24 cellular contexts compared by ENCODE assay signal in the genomic region with DNA sequence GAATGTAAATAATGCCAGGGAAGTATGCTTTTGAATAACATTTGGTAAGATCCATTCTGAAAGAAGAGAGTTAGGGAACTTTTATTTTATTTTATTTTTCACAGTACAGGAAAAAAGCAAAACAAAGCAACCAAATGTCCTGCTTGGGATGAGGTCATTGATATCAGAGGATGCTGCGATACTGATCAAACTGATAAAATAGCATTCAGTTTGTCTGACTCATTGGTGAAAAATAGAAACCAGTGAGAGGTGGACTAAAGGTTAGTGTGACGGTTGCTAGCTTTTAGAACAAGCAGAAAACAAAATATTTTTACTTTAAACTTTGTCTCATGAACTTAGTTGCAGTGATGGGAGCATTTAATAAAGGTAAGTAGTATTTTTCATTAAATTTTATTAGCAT. TPM values are rescaled to one million over a fixed set of nuclear protein-coding genes. Genes with fewer than 3 reads are reported as not detected.
DNase-seq lines count a peak whose midpoint lies in the region; ATAC-seq and TF ChIP-seq lines count a peak whose summit lies in the region.
"Had no signal": no experiment of that assay in that cellular context is flagged by ENCODE, and none has a peak within 500 bp of the region (broad histone marks: within the 10 kb centered on the region; RNA-seq: fewer than 3 reads in every experiment).

No MANE protein-coding gene starts in this region.

- CTCF ChIA-PET in PC-9 (lab: Charles Lee), result no interaction called here

- H3K27me3 ChIP-seq in ACC112 (ENCODE audit: insufficient read depth, low read length) (no peaks in the 10 kb centered on the region), PC-9 (ENCODE audit: insufficient read depth, low read depth) (no peaks in the 10 kb centered on the region)
- H3K27me3 ChIP-seq: neutrophil, uterus had no signal

- intact Hi-C loops in PC-9 (cut with micrococcal nuclease; ENCODE audit: unreplicated experiment), result loop anchor here (1.0 kb wide), 3 partner anchors 33 to 180 kb away; no protein-coding TSS in a partner anchor

- H3K27ac ChIP-seq in ACC112 (ENCODE audit: low read depth, low read length), result peak overlapping the region; percentile 65
- H3K27ac ChIP-seq in PC-9, result peak overlapping the region; percentile 98
- peak overlapping the region; percentile 52 for H3K27ac ChIP-seq in mesodermal cell (ENCODE audit: low read depth, low read length, severe bottlenecking)
- H3K27ac ChIP-seq: C4-2B, KMS-11, neutrophil, uterus had no signal

- POLR2A ChIA-PET in PC-9 (lab: Charles Lee; ENCODE audit: unreplicated experiment), result interaction anchor here (0.6 to 0.7 kb wide), 3 partner anchors 17 to 268 kb away, joined by 3 to 7 read pairs (median 6); no protein-coding TSS in a partner anchor

- no peak overlapping the region for H3K4me3 ChIP-seq in ACC112 (ENCODE audit: low read depth, low read length)
- peak overlapping the region; percentile 48; the same call in 1 of the 2 replicates for H3K4me3 ChIP-seq in PC-9
- no peak overlapping the region for H3K4me3 ChIP-seq in mesodermal cell (ENCODE audit: extremely low read depth, insufficient read depth, low read length, poor library complexity, severe bottlenecking)
- H3K4me3 ChIP-seq: uterus had no signal

- no TSS peak for BruUV-seq in PC-9 (replicated peaks; lab: Mats Ljungman, UMichigan)

- peaks cover 57% of the 10 kb centered on the region; the same call in 1 of the 2 replicates for H3F3A ChIP-seq in PC-9 (ENCODE audit: insufficient read depth, low read depth)

- 100% methylated on average over 1 of the region's 2 CpGs; no CpG with 5 or more reads in 1 of the 2 experiments for WGBS in mesodermal cell (ENCODE audit: insufficient coverage in 2 of 2), 2 experiments

- H3K36me3 ChIP-seq in ACC112 (ENCODE audit: insufficient read depth, low read length) (peaks cover 7% of the 10 kb centered on the region; the same call in 1 of the 2 replicates), PC-9 (ENCODE audit: low read depth) (peaks cover 19% of the 10 kb centered on the region), mesodermal cell (ENCODE audit: control insufficient read depth, insufficient read depth, low read length) (no peaks in the 10 kb centered on the region)
- H3K36me3 ChIP-seq: neutrophil, uterus had no signal

- H2AFZ ChIP-seq in ACC112 (ENCODE audit: low read length, unreplicated experiment), result no peak overlapping the region
- no peak overlapping the region for H2AFZ ChIP-seq in PC-9

- DNase-seq in PC-9 (peak in 1 of 2 experiments; percentile 92), dermis microvascular lymphatic vessel endothelial cell (ENCODE audit: low read depth in 2 of 2) (peak; percentile 88 to 93), midbrain (lab: John Stamatoyannopoulos, UW) (no peak)
- no peak for DNase-seq in activated effector memory CD4-positive, alpha-beta T cell treated with Interleukin-2 at 50 U/mL for 16 hours
- DNase-seq in activated CD4-positive, alpha-beta T cell treated with anti-CD3 and anti-CD28 coated beads for 4 hours, result no peak
- DNase-seq: activated CD4-positive, alpha-beta memory T cell treated with anti-CD3 and anti-CD28 coated beads for 36 hours; activated T-cell treated with anti-CD3 and anti-CD28 coated beads for 4 hours; amygdala; central memory CD4-positive, alpha-beta T cell; GDM1; head of caudate nucleus; left ventricle myocardium superior; MV-4-11; NCI-H187 treated with DMSO at 0.1 percent for 48 hours; NCI-H226; retina; T-helper 2 cell; uterus had no signal

- H4K20me1 ChIP-seq in PC-9 (ENCODE audit: insufficient read depth), result no peaks in the 10 kb centered on the region

- no peak for ATAC-seq in GM18502 (IDR thresholded peaks at IDR 0.05; ENCODE audit: poor library complexity, unreplicated experiment)
- ATAC-seq: left ventricle myocardium superior had no signal

- no peaks in the 10 kb centered on the region for H3K9me2 ChIP-seq in PC-9 (ENCODE audit: insufficient read depth)

- H3K79me2 ChIP-seq in ACC112 (ENCODE audit: control insufficient read depth, insufficient read depth, low read length, unreplicated experiment) (peaks cover 42% of the 10 kb centered on the region), PC-9 (ENCODE audit: low read depth) (peaks cover 73% of the 10 kb centered on the region)

- peaks cover 27% of the 10 kb centered on the region for H3K4me1 ChIP-seq in ACC112 (ENCODE audit: control insufficient read depth, insufficient read depth, low read length, unreplicated experiment)
- H3K4me1 ChIP-seq in PC-9 (replicated peaks; ENCODE audit: insufficient read depth), result peaks cover 65% of the 10 kb centered on the region
- H3K4me1 ChIP-seq in mesodermal cell (ENCODE audit: control insufficient read depth, insufficient read depth, low read length, poor library complexity, severe bottlenecking), result peaks cover 6% of the 10 kb centered on the region
- H3K4me1 ChIP-seq: uterus had no signal

- no peak for TF ChIP-seq CTCF in PC-9 (conservative IDR thresholded peaks at IDR 0.05)

- peak overlapping the region; percentile 76 for H3K4me2 ChIP-seq in PC-9
- H3K4me2 ChIP-seq: KMS-11 had no signal

- no peaks in the 10 kb centered on the region for H3K9me3 ChIP-seq in PC-9 (ENCODE audit: insufficient read depth, low read depth)
- H3K9me3 ChIP-seq in mesodermal cell (ENCODE audit: control insufficient read depth, low read length), result peaks cover 8% of the 10 kb centered on the region
- H3K9me3 ChIP-seq: neutrophil, uterus had no signal

RNA-seq across cellular contexts. Expression of a gene that starts 37.2 kb away (rescaled TPM):
- total RNA-seq in PC-9 (2021) (52.5 and 62.8 TPM in 2 replicates), dermis microvascular lymphatic vessel endothelial cell (9.8 and 14.2 TPM in 2 replicates)
- 0.15 TPM for polyA plus RNA-seq in mesodermal cell (2013, experiment 1 of 2)
- not detected for polyA plus RNA-seq in mesodermal cell (2013, experiment 2 of 2)
- total RNA-seq: activated CD4-positive, alpha-beta memory T cell treated with anti-CD3 and anti-CD28 coated beads for 36 hours had no signal

Comparison
In these comparisons a context has a peak if more than half of its experiments do, and no peak if none do; other contexts are left out.
1. DNase-seq: peak in dermis microvascular lymphatic vessel endothelial cell (2 of 2); none in activated effector memory CD4-positive, alpha-beta T cell treated with Interleukin-2 at 50 U/mL for 16 hours (single experiment), activated CD4-positive, alpha-beta T cell treated with anti-CD3 and anti-CD28 coated beads for 4 hours (0 of 2) and midbrain (single experiment).
2. Peak in every context shown above with its lines, with median percentiles within 50 percentile points of each other: H3K27ac ChIP-seq.